8 cellular contexts compared by ENCODE assay signal in genomic region chr14:59869381-59870255, GRCh38. TPM values are rescaled to one million over a fixed set of nuclear protein-coding genes. Genes with fewer than 3 reads are reported as not detected.
DNase-seq lines count a peak whose midpoint lies in the region; ATAC-seq, FAIRE-seq and TF ChIP-seq lines count a peak whose summit lies in the region.

No MANE protein-coding gene starts in this region.

- no peak for TF ChIP-seq CTCF in activated B cell treated with CpG ODN at 0.5 μM for 24 hours (IDR thresholded peaks at IDR 0.05)
- TF ChIP-seq CTCF in keratinocyte (optimal IDR thresholded peaks at IDR 0.05 in 1 of 3, IDR thresholded peaks at IDR 0.05 in 1 of 3, conservative IDR thresholded peaks at IDR 0.05 in 1 of 3; ENCODE audit: extremely low read depth in 1 of 3, insufficient read depth in 2 of 3, low read length in 3 of 3) = no peak

- H3K27me3 ChIP-seq in keratinocyte (ENCODE audit: control insufficient read depth, extremely low read depth, insufficient read depth, low read length) = peaks cover 30% of the 10 kb centered on the region

- POLR2A ChIA-PET in activated CD4-positive, alpha-beta T cell treated with anti-CD3 and anti-CD28 coated beads for 36 hours (lab: Charles Lee) = no interaction called here
- POLR2A ChIA-PET in activated B cell treated with CpG ODN at 0.5 μM for 24 hours (lab: Charles Lee) = no interaction called here

- peak overlapping the region; percentile 84 for H3K4me2 ChIP-seq in keratinocyte (ENCODE audit: control insufficient read depth, extremely low read depth, insufficient read depth, low read depth, low read length)

- H3K36me3 ChIP-seq in keratinocyte (ENCODE audit: control insufficient read depth in 2 of 2, extremely low read depth in 1 of 2, insufficient read depth in 2 of 2, low read length in 2 of 2) = no peaks in the 10 kb centered on the region

- FAIRE-seq in keratinocyte (lab: Jason Lieb, UNC) = no peak

- H3K36me3 Mint-ChIP-seq in activated CD4-positive, alpha-beta T cell treated with anti-CD3 and anti-CD28 coated beads for 36 hours (ENCODE audit: low read depth) = no peaks in the 10 kb centered on the region
- H3K36me3 Mint-ChIP-seq in activated B cell treated with CpG ODN at 0.5 μM for 24 hours (ENCODE audit: low read depth) = no peaks in the 10 kb centered on the region

- H3K4me1 ChIP-seq in keratinocyte (ENCODE audit: control insufficient read depth, extremely low read depth, insufficient read depth, low read length) = no peaks in the 10 kb centered on the region

- CTCF ChIA-PET in activated CD4-positive, alpha-beta T cell treated with anti-CD3 and anti-CD28 coated beads for 36 hours (lab: Charles Lee) = interaction anchor here (1.0 kb wide), 1 partner anchor 362 kb away, joined by 5 read pairs; no protein-coding TSS in a partner anchor
- CTCF ChIA-PET in activated B cell treated with CpG ODN at 0.5 μM for 24 hours (lab: Charles Lee) = no interaction called here

- peaks cover 6% of the 10 kb centered on the region for H3K4me1 Mint-ChIP-seq in activated CD4-positive, alpha-beta T cell treated with anti-CD3 and anti-CD28 coated beads for 36 hours
- peaks cover 7% of the 10 kb centered on the region for H3K4me1 Mint-ChIP-seq in activated B cell treated with CpG ODN at 0.5 μM for 24 hours

- no peak overlapping the region for H2AFZ ChIP-seq in keratinocyte (ENCODE audit: control insufficient read depth, low read length)

- ATAC-seq in activated CD4-positive, alpha-beta T cell treated with anti-CD3 and anti-CD28 coated beads for 36 hours = no peak
- ATAC-seq in activated B cell treated with CpG ODN at 0.5 μM for 24 hours (ENCODE audit: low read depth) (no peak), GM21367 (IDR thresholded peaks at IDR 0.05; ENCODE audit: unreplicated experiment) (no peak), HG03039 (IDR thresholded peaks at IDR 0.05; ENCODE audit: unreplicated experiment) (no peak)

- H3K4me3 Mint-ChIP-seq in activated CD4-positive, alpha-beta T cell treated with anti-CD3 and anti-CD28 coated beads for 36 hours = no peak overlapping the region
- H3K4me3 Mint-ChIP-seq in activated B cell treated with CpG ODN at 0.5 μM for 24 hours = peak overlapping the region; percentile 48

- no peaks in the 10 kb centered on the region for H3K9me3 ChIP-seq in keratinocyte (ENCODE audit: control insufficient read depth, low read depth, low read length)

- peak; percentile 11 for DNase-seq in activated CD4-positive, alpha-beta T cell treated with anti-CD3 and anti-CD28 coated beads for 36 hours
- no peak for DNase-seq in activated CD4-positive, alpha-beta T cell treated with anti-CD3 and anti-CD28 coated beads, Interleukin-2, amount 50 U/mL, for 48 hours
- DNase-seq in activated B cell treated with CpG ODN at 0.5 μM for 24 hours = no peak
- DNase-seq in keratinocyte (ENCODE audit: low read depth, low spot score) = no peak
- peak; percentile 40 for DNase-seq in superior temporal gyrus (ENCODE audit: extremely low spot score)
- DNase-seq in GM19238 (ENCODE audit: insufficient read length, low spot score) = no peak

- H3K4me3 ChIP-seq in keratinocyte (ENCODE audit: control insufficient read depth in 2 of 3, extremely low read depth in 1 of 3, insufficient read depth in 2 of 3, low read depth in 1 of 3, low read length in 3 of 3) = no peak overlapping the region

- no peaks in the 10 kb centered on the region for H3K9me1 ChIP-seq in keratinocyte (ENCODE audit: control insufficient read depth, extremely low read depth, insufficient read depth, low read length)

- no peak overlapping the region for H3K27ac Mint-ChIP-seq in activated CD4-positive, alpha-beta T cell treated with anti-CD3 and anti-CD28 coated beads for 36 hours
- H3K27ac Mint-ChIP-seq in activated B cell treated with CpG ODN at 0.5 μM for 24 hours = no peak overlapping the region

- H3K27me3 Mint-ChIP-seq in activated CD4-positive, alpha-beta T cell treated with anti-CD3 and anti-CD28 coated beads for 36 hours = peaks cover 39% of the 10 kb centered on the region
- peaks cover 30% of the 10 kb centered on the region for H3K27me3 Mint-ChIP-seq in activated B cell treated with CpG ODN at 0.5 μM for 24 hours

- no peak overlapping the region for H3K9ac ChIP-seq in keratinocyte (ENCODE audit: control insufficient read depth, extremely low read depth, insufficient read depth, low read length)

- intact Hi-C loops in activated CD4-positive, alpha-beta T cell treated with anti-CD3 and anti-CD28 coated beads for 36 hours (cut with DNase I, micrococcal nuclease) = loop anchor here in 1 of 2 experiments (5.0 kb wide), 1 partner anchor 357 kb away; no protein-coding TSS in a partner anchor
- intact Hi-C loops in activated B cell treated with CpG ODN at 0.5 μM for 24 hours (cut with micrococcal nuclease) = no loop called here

- H4K20me1 ChIP-seq in keratinocyte (ENCODE audit: control insufficient read depth, extremely low read depth, insufficient read depth, low read length) = no peaks in the 10 kb centered on the region

- no peak overlapping the region for H3K27ac ChIP-seq in keratinocyte (ENCODE audit: control insufficient read depth, insufficient read depth, low read length)

- peaks cover 3% of the 10 kb centered on the region for H3K9me3 Mint-ChIP-seq in activated CD4-positive, alpha-beta T cell treated with anti-CD3 and anti-CD28 coated beads for 36 hours (ENCODE audit: low read depth)
- peaks cover 5% of the 10 kb centered on the region for H3K9me3 Mint-ChIP-seq in activated B cell treated with CpG ODN at 0.5 μM for 24 hours

- no peaks in the 10 kb centered on the region for H3K79me2 ChIP-seq in keratinocyte (ENCODE audit: control insufficient read depth, insufficient read depth, low read length)

- dilution Hi-C loops in keratinocyte (cut with MboI; ENCODE audit: extremely low pct_ligation_motif_present, low sequenced_read_pairs) = no loop called here

RNA-seq across cellular contexts. Expression of gene RTN1, which starts 1.0 kb away (rescaled TPM):
- not detected for total RNA-seq in activated CD4-positive, alpha-beta T cell treated with anti-CD3 and anti-CD28 coated beads for 36 hours
- total RNA-seq in activated B cell treated with CpG ODN at 0.5 μM for 24 hours = not detected in 2 replicates
- 0.05 to 0.06 TPM in 2 of 3 replicates, not detected in the other for polyA plus RNA-seq in keratinocyte
- not detected for polyA plus RNA-seq in keratinocyte (2011; ENCODE audit: low read depth)
- not detected in 2 replicates for polyA plus RNA-seq in keratinocyte (2011; cell fraction: cytosol; rRNA removed)
- 0.07 TPM in 1 of 2 replicates, not detected in the other for polyA plus RNA-seq in keratinocyte (2011; cell fraction: nucleus; rRNA removed)
- not detected in 2 replicates for polyA plus RNA-seq in keratinocyte (2012; ENCODE audit: low replicate concordance)
- not detected in 3 replicates for polyA minus RNA-seq in keratinocyte
- polyA minus RNA-seq in keratinocyte (2011; cell fraction: cytosol; rRNA and poly(A)+ RNA removed) = not detected
- not detected in 2 replicates for polyA minus RNA-seq in keratinocyte (2011; cell fraction: nucleus; rRNA and poly(A)+ RNA removed)

RNA-seq across cellular contexts. Expression of gene LRRC9, which starts 50.3 kb away (rescaled TPM):
- not detected for total RNA-seq in activated CD4-positive, alpha-beta T cell treated with anti-CD3 and anti-CD28 coated beads for 36 hours
- total RNA-seq in activated B cell treated with CpG ODN at 0.5 μM for 24 hours = not detected in 2 replicates
- not detected in 3 replicates for polyA plus RNA-seq in keratinocyte
- not detected for polyA plus RNA-seq in keratinocyte (2011; ENCODE audit: low read depth)
- polyA plus RNA-seq in keratinocyte (2011; cell fraction: cytosol; rRNA removed) = 0.01 TPM in 1 of 2 replicates, not detected in the other
- polyA plus RNA-seq in keratinocyte (2011; cell fraction: nucleus; rRNA removed) = 0.04 TPM in 1 of 2 replicates, not detected in the other
- polyA plus RNA-seq in keratinocyte (2012; ENCODE audit: low replicate concordance) = not detected in 2 replicates
- polyA minus RNA-seq in keratinocyte = not detected in 3 replicates
- polyA minus RNA-seq in keratinocyte (2011; cell fraction: cytosol; rRNA and poly(A)+ RNA removed) = not detected
- polyA minus RNA-seq in keratinocyte (2011; cell fraction: nucleus; rRNA and poly(A)+ RNA removed) = not detected in 2 replicates

Comparison
In these comparisons a context has a peak if more than half of its experiments do, and no peak if none do; other contexts are left out.
1. DNase-seq: peak in activated CD4-positive, alpha-beta T cell treated with anti-CD3 and anti-CD28 coated beads for 36 hours (single experiment) and superior temporal gyrus (single experiment); none in activated CD4-positive, alpha-beta T cell treated with anti-CD3 and anti-CD28 coated beads, Interleukin-2, amount 50 U/mL, for 48 hours (0 of 2), activated B cell treated with CpG ODN at 0.5 μM for 24 hours (single experiment), keratinocyte (single experiment) and GM19238 (single experiment).